In genomic region chr9:27407966-27408365, GRCh38 we compare ENCODE assay signal across 13 cellular contexts.
DNase-seq lines count a peak whose midpoint lies in the region; ATAC-seq and TF ChIP-seq lines count a peak whose summit lies in the region.
"Had no signal": no experiment of that assay in that cellular context is flagged by ENCODE, and none has a peak within 500 bp of the region (broad histone marks: within the 10 kb centered on the region; RNA-seq: fewer than 3 reads in every experiment).

No MANE protein-coding gene starts in this region.

- H3K9me3 ChIP-seq in left ventricle myocardium inferior (replicated peaks) (no peaks in the 10 kb centered on the region), right atrium auricular region (no peaks in the 10 kb centered on the region), left lung (no peaks in the 10 kb centered on the region), vagina (no peaks in the 10 kb centered on the region)
- H3K9me3 ChIP-seq: gastroesophageal sphincter had no signal

- TF ChIP-seq CTCF in left ventricle myocardium inferior (IDR thresholded peaks at IDR 0.05; ENCODE audit: borderline replicate concordance) (no peak), right atrium auricular region (IDR thresholded peaks at IDR 0.05) (no peak), left lung (IDR thresholded peaks at IDR 0.05) (no peak), vagina (IDR thresholded peaks at IDR 0.05) (no peak)

- H3K27me3 ChIP-seq in left ventricle myocardium inferior (ENCODE audit: low read depth) (no peaks in the 10 kb centered on the region), right atrium auricular region (no peaks in the 10 kb centered on the region), left lung (no peaks in the 10 kb centered on the region), vagina (no peaks in the 10 kb centered on the region)
- H3K27me3 ChIP-seq: gastroesophageal sphincter had no signal

- TF ChIP-seq POLR2A in vagina (IDR thresholded peaks at IDR 0.05), result no peak

- no peak overlapping the region for H3K4me3 ChIP-seq in left ventricle myocardium inferior
- H3K4me3 ChIP-seq in right atrium auricular region, result no peak overlapping the region
- H3K4me3 ChIP-seq in left lung, result no peak overlapping the region
- no peak overlapping the region for H3K4me3 ChIP-seq in vagina
- H3K4me3 ChIP-seq: gastroesophageal sphincter had no signal

- DNase-seq in left ventricle myocardium inferior (no peak), right atrium auricular region (ENCODE audit: low spot score) (no peak), left lung (no peak), vagina (ENCODE audit: extremely low spot score in 2 of 2) (no peak), LoVo (ENCODE audit: low spot score) (no peak)
- no peak for DNase-seq in stimulated activated naive CD8-positive, alpha-beta T cell treated with anti-CD3 and anti-CD28 coated beads, Interleukin-15, Interleukin-2, amounts not matched to agents 100 U/mL and 50 U/mL, for 24 hours
- no peak for DNase-seq in activated CD4-positive, alpha-beta T cell treated with anti-CD3 and anti-CD28 coated beads, Interleukin-2, amount 50 U/mL, for 4 hours
- DNase-seq: central memory CD4-positive, alpha-beta T cell; DMS79; NCI-H1092 treated with DMSO at 0.1 percent for 48 hours; NCI-H524 treated with DMSO at 0.1 percent for 48 hours had no signal

- intact Hi-C loops in left ventricle myocardium inferior (cut with micrococcal nuclease) (no loop called here), left lung (cut with DNase I) (no loop called here), vagina (cut with DNase I) (no loop called here)

- H3K27ac ChIP-seq in left ventricle myocardium inferior (replicated peaks) (peak overlapping the region; percentile 34), right atrium auricular region (no peak overlapping the region), cingulate gyrus (ENCODE audit: low read depth, low read length) (peak overlapping the region; percentile 84), left lung (no peak overlapping the region), vagina (peak overlapping the region; percentile 20)
- H3K27ac ChIP-seq: gastroesophageal sphincter had no signal

- no peaks in the 10 kb centered on the region for H3K36me3 ChIP-seq in left ventricle myocardium inferior
- no peaks in the 10 kb centered on the region for H3K36me3 ChIP-seq in right atrium auricular region
- no peaks in the 10 kb centered on the region for H3K36me3 ChIP-seq in left lung
- H3K36me3 ChIP-seq in vagina, result no peaks in the 10 kb centered on the region
- H3K36me3 ChIP-seq: gastroesophageal sphincter had no signal

- H3K4me1 ChIP-seq in left ventricle myocardium inferior (peaks cover 21% of the 10 kb centered on the region), right atrium auricular region (peaks cover 0 to 7% of the 10 kb centered on the region in 2 donors), left lung (peaks cover 5 to 6% of the 10 kb centered on the region in 2 donors), vagina (peaks cover 33% of the 10 kb centered on the region)

- ATAC-seq in left lung, result peak; percentile 47
- ATAC-seq in stimulated activated naive CD8-positive, alpha-beta T cell treated with anti-CD3 and anti-CD28 coated beads, Interleukin-15, Interleukin-2, amounts not matched to agents 100 U/mL and 50 U/mL, for 24 hours, result no peak
- ATAC-seq: gastroesophageal sphincter had no signal

Comparison
In these comparisons a context has a peak if more than half of its experiments do, and no peak if none do; other contexts are left out.
1. H3K27ac ChIP-seq: peak in left ventricle myocardium inferior (single experiment), cingulate gyrus (single experiment) and vagina (single experiment); none in right atrium auricular region (0 of 2) and left lung (0 of 2).